Comparison of ENCODE assay signal across 2 cellular contexts in the genomic region with DNA sequence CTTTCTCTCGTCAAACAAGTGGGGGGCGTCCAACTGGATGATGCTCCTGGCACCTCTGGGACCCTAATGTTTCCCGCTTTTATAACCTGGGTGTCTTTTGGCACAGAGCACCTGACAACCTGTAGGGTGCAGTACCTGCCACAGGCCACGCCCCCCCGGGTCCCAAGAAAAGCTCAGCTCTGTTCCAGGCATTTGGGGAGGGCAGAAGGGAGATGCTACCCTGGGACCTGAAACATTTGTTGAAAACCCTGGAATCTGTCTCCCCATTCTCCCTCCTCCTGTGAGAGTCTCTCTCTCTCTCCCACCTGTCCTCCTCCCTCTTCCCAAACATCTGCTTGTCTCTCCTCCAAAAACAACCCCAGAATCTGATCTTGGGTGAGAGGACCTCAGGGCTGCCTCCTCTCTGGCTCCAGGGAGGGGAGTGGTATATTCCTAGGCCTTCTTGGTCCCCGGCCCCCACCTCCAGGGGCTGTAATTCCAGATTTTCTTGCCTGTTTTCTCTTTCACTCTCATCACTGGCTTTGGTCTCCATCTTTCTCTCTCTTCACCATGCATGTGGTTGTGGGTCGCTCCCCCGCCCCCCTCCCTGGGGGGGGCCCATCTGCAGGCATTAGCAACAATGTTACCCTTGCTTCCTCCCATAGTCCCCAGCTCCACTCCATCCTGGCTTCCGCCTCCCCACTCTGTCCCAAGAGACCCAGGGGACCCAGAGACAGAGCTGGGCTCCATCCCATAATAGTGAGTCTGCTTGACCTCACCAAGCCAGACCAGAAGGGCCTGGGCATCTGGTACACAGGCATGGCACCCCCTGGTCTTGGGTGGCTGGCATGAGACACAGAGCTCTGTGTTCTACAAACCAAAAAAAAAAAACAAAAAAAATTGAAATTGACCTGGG.
TF ChIP-seq lines count a peak whose summit lies in the region.

No MANE protein-coding gene starts in this region.

TF ChIP-seq in HepG2, 621 proteins besides CTCF, POLR2A, EP300 and RAD21 (continues in another document):
- no peak for TF ChIP-seq CHCHD3 (CRISPR knock-in tag; IDR thresholded peaks at IDR 0.05)
- TF ChIP-seq, protein P1, sequence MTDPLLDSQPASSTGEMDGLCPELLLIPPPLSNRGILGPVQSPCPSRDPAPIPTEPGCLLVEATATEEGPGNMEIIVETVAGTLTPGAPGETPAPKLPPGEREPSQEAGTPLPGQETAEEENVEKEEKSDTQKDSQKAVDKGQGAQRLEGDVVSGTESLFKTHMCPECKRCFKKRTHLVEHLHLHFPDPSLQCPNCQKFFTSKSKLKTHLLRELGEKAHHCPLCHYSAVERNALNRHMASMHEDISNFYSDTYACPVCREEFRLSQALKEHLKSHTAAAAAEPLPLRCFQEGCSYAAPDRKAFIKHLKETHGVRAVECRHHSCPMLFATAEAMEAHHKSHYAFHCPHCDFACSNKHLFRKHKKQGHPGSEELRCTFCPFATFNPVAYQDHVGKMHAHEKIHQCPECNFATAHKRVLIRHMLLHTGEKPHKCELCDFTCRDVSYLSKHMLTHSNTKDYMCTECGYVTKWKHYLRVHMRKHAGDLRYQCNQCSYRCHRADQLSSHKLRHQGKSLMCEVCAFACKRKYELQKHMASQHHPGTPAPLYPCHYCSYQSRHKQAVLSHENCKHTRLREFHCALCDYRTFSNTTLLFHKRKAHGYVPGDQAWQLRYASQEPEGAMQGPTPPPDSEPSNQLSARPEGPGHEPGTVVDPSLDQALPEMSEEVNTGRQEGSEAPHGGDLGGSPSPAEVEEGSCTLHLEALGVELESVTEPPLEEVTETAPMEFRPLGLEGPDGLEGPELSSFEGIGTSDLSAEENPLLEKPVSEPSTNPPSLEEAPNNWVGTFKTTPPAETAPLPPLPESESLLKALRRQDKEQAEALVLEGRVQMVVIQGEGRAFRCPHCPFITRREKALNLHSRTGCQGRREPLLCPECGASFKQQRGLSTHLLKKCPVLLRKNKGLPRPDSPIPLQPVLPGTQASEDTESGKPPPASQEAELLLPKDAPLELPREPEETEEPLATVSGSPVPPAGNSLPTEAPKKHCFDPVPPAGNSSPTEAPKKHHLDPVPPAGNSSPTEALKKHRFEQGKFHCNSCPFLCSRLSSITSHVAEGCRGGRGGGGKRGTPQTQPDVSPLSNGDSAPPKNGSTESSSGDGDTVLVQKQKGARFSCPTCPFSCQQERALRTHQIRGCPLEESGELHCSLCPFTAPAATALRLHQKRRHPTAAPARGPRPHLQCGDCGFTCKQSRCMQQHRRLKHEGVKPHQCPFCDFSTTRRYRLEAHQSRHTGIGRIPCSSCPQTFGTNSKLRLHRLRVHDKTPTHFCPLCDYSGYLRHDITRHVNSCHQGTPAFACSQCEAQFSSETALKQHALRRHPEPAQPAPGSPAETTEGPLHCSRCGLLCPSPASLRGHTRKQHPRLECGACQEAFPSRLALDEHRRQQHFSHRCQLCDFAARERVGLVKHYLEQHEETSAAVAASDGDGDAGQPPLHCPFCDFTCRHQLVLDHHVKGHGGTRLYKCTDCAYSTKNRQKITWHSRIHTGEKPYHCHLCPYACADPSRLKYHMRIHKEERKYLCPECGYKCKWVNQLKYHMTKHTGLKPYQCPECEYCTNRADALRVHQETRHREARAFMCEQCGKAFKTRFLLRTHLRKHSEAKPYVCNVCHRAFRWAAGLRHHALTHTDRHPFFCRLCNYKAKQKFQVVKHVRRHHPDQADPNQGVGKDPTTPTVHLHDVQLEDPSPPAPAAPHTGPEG (CRISPR knock-in tag; IDR thresholded peaks at IDR 0.05), result no peak
- TF ChIP-seq MXD3 (CRISPR knock-in tag; IDR thresholded peaks at IDR 0.05), result no peak
- no peak for TF ChIP-seq PAF1 (CRISPR knock-in tag; IDR thresholded peaks at IDR 0.05)
- no peak for TF ChIP-seq ZNF317 (CRISPR knock-in tag; IDR thresholded peaks at IDR 0.05)
- no peak for TF ChIP-seq ZBTB7A (CRISPR knock-in tag; IDR thresholded peaks at IDR 0.05)
- TF ChIP-seq, protein P2, sequence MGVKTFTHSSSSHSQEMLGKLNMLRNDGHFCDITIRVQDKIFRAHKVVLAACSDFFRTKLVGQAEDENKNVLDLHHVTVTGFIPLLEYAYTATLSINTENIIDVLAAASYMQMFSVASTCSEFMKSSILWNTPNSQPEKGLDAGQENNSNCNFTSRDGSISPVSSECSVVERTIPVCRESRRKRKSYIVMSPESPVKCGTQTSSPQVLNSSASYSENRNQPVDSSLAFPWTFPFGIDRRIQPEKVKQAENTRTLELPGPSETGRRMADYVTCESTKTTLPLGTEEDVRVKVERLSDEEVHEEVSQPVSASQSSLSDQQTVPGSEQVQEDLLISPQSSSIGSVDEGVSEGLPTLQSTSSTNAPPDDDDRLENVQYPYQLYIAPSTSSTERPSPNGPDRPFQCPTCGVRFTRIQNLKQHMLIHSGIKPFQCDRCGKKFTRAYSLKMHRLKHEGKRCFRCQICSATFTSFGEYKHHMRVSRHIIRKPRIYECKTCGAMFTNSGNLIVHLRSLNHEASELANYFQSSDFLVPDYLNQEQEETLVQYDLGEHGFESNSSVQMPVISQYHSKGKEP (CRISPR knock-in tag; IDR thresholded peaks at IDR 0.05), result no peak
- no peak for TF ChIP-seq NPAS2 (CRISPR knock-in tag; IDR thresholded peaks at IDR 0.05; ENCODE audit: borderline replicate concordance)
- TF ChIP-seq ZNF773 (CRISPR knock-in tag; IDR thresholded peaks at IDR 0.05; ENCODE audit: borderline replicate concordance), result no peak
- no peak for TF ChIP-seq ZNF891 (CRISPR knock-in tag; IDR thresholded peaks at IDR 0.05)
- no peak for TF ChIP-seq NFIB (CRISPR knock-in tag; IDR thresholded peaks at IDR 0.05; ENCODE audit: borderline replicate concordance)
- TF ChIP-seq SP5 (CRISPR knock-in tag; IDR thresholded peaks at IDR 0.05; ENCODE audit: borderline replicate concordance, low read depth), result no peak
- TF ChIP-seq ZFP41 (CRISPR knock-in tag; IDR thresholded peaks at IDR 0.05; ENCODE audit: borderline replicate concordance), result no peak
- no peak for TF ChIP-seq NCOA2 (CRISPR knock-in tag; IDR thresholded peaks at IDR 0.05)
- TF ChIP-seq, protein P3, sequence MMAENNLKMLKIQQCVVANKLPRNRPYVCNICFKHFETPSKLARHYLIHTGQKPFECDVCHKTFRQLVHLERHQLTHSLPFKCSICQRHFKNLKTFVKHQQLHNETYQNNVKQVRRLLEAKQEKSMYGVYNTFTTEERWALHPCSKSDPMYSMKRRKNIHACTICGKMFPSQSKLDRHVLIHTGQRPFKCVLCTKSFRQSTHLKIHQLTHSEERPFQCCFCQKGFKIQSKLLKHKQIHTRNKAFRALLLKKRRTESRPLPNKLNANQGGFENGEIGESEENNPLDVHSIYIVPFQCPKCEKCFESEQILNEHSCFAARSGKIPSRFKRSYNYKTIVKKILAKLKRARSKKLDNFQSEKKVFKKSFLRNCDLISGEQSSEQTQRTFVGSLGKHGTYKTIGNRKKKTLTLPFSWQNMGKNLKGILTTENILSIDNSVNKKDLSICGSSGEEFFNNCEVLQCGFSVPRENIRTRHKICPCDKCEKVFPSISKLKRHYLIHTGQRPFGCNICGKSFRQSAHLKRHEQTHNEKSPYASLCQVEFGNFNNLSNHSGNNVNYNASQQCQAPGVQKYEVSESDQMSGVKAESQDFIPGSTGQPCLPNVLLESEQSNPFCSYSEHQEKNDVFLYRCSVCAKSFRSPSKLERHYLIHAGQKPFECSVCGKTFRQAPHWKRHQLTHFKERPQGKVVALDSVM (CRISPR knock-in tag; IDR thresholded peaks at IDR 0.05), result no peak
- TF ChIP-seq ZNF296 (CRISPR knock-in tag; conservative IDR thresholded peaks at IDR 0.05), result no peak
- no peak for TF ChIP-seq HNRNPL (IDR thresholded peaks at IDR 0.05; ENCODE audit: low read depth, low read length)
- TF ChIP-seq ZBTB42 (CRISPR knock-in tag; IDR thresholded peaks at IDR 0.05), result no peak
- TF ChIP-seq ZNF652 (CRISPR knock-in tag; IDR thresholded peaks at IDR 0.05; ENCODE audit: borderline replicate concordance, low read depth), result no peak

TF ChIP-seq in HEK293T, 16 proteins besides CTCF, POLR2A, EP300 and RAD21:
- TF ChIP-seq ELF4 (IDR thresholded peaks at IDR 0.05), result no peak
- TF ChIP-seq HDGF (IDR thresholded peaks at IDR 0.05; ENCODE audit: borderline replicate concordance), result no peak
- no peak for TF ChIP-seq FOXM1 (IDR thresholded peaks at IDR 0.05; ENCODE audit: borderline replicate concordance)
- no peak for TF ChIP-seq SP1 (IDR thresholded peaks at IDR 0.05)
- no peak for TF ChIP-seq SUZ12 (IDR thresholded peaks at IDR 0.05)
- TF ChIP-seq ARNT (IDR thresholded peaks at IDR 0.05), result no peak
- TF ChIP-seq TARDBP (IDR thresholded peaks at IDR 0.05), result no peak
TF ChIP-seq in HEK293T: peak in this region for 0.
